Comparison of ENCODE assay signal across 18 cellular contexts in genomic region chr22:37177755-37178154, GRCh38. TPM values are rescaled to one million over a fixed set of nuclear protein-coding genes. Genes with fewer than 3 reads are reported as not detected.
DNase-seq lines count a peak whose midpoint lies in the region; ATAC-seq and TF ChIP-seq lines count a peak whose summit lies in the region.
"Had no signal": no experiment of that assay in that cellular context is flagged by ENCODE, and none has a peak within 500 bp of the region (broad histone marks: within the 10 kb centered on the region; RNA-seq: fewer than 3 reads in every experiment).

No MANE protein-coding gene starts in this region.

- no peak overlapping the region for H3K9ac ChIP-seq in SK-N-SH

- no peaks in the 10 kb centered on the region for H4K20me1 ChIP-seq in SK-N-SH (ENCODE audit: insufficient read depth)

- H3K27ac Mint-ChIP-seq in nephron = peak overlapping the region; percentile 81 to 94 (median 86)
- H3K27ac Mint-ChIP-seq: memory B cell had no signal

- intact Hi-C loops in breast epithelium (cut with DNase I; ENCODE audit: low total_unique reads) (no loop called here), stomach (cut with DNase I; ENCODE audit: low total_unique reads) (no loop called here)

- H3K4me1 Mint-ChIP-seq in nephron = peaks cover 69% of the 10 kb centered on the region

- no peaks in the 10 kb centered on the region for H3K9me2 ChIP-seq in SK-N-SH

- ATAC-seq in SK-N-SH treated with all-trans-retinoic acid at 6 μM for 48 hours (no peak), GM21381 (IDR thresholded peaks at IDR 0.05; ENCODE audit: unreplicated experiment) (no peak)

- TF ChIP-seq EP300 in SK-N-SH (IDR thresholded peaks at IDR 0.05; ENCODE audit: borderline replicate concordance in 1 of 2, low read depth in 1 of 2, low read length in 1 of 2) = no peak
- TF ChIP-seq EP300 in stomach (IDR thresholded peaks at IDR 0.05) = no peak

- H3K9me3 Mint-ChIP-seq in nephron = no peaks in the 10 kb centered on the region
- H3K9me3 Mint-ChIP-seq: memory B cell had no signal

- H3K36me3 Mint-ChIP-seq in nephron (ENCODE audit: low read depth) = peaks cover 6% of the 10 kb centered on the region

- no peak for TF ChIP-seq CTCF in SK-N-SH (IDR thresholded peaks at IDR 0.05)
- TF ChIP-seq CTCF in breast epithelium (IDR thresholded peaks at IDR 0.05) = no peak
- TF ChIP-seq CTCF in nephron (IDR thresholded peaks at IDR 0.05; ENCODE audit: unreplicated experiment in 3 of 3) = no peak
- no peak for TF ChIP-seq CTCF in stomach (IDR thresholded peaks at IDR 0.05)
- TF ChIP-seq CTCF in WERI-Rb-1 (IDR thresholded peaks at IDR 0.05; ENCODE audit: low read depth, low read length) = no peak

- POLR2A ChIA-PET in SK-N-SH (lab: Yijun Ruan, JAX) = interaction anchor here (0.6 to 0.9 kb wide), 2 partner anchors 20 to 34 kb away, joined by 3 read pairs; no protein-coding TSS in a partner anchor

- no peak for TF ChIP-seq POLR2A in breast epithelium (IDR thresholded peaks at IDR 0.05)
- no peak for TF ChIP-seq POLR2A in stomach (IDR thresholded peaks at IDR 0.05)

- TF ChIP-seq RAD21 in SK-N-SH (IDR thresholded peaks at IDR 0.05; ENCODE audit: low read length) = no peak

- H3K27me3 ChIP-seq in SK-N-SH (ENCODE audit: insufficient read depth) = no peaks in the 10 kb centered on the region
- H3K27me3 ChIP-seq in breast epithelium = no peaks in the 10 kb centered on the region
- no peaks in the 10 kb centered on the region for H3K27me3 ChIP-seq in stomach
- H3K27me3 ChIP-seq in WERI-Rb-1 (ENCODE audit: insufficient read depth, low read depth, severe bottlenecking) = no peaks in the 10 kb centered on the region
- H3K27me3 ChIP-seq: BE2C had no signal

- peak overlapping the region in 2 of 3 experiments; percentile 4 to 21 for H3K4me3 Mint-ChIP-seq in nephron
- H3K4me3 Mint-ChIP-seq: memory B cell had no signal

- H3K27ac ChIP-seq in SK-N-SH (ENCODE audit: low read depth in 2 of 2, low read length in 1 of 2) (peak overlapping the region in 1 of 2 experiments; percentile 31; a peak in 1 of 4 replicates), breast epithelium (peak overlapping the region; percentile 78 to 79), stomach (peak overlapping the region in 4 of 5 donors; percentile 35 to 73 (median 50)), WERI-Rb-1 (no peak overlapping the region)
- H3K27ac ChIP-seq: 22Rv1, tibial artery had no signal

- no peaks in the 10 kb centered on the region for H3K9me3 ChIP-seq in SK-N-SH
- no peaks in the 10 kb centered on the region for H3K9me3 ChIP-seq in breast epithelium
- no peaks in the 10 kb centered on the region for H3K9me3 ChIP-seq in stomach
- peaks cover 2% of the 10 kb centered on the region for H3K9me3 ChIP-seq in WERI-Rb-1 (ENCODE audit: severe bottlenecking)
- H3K9me3 ChIP-seq: BE2C, tibial artery had no signal

- WGBS in SK-N-SH (ENCODE audit: low lambda C conversion rate) = 93% methylated on average over 3 of the region's 3 CpGs
- WGBS in stomach, 5 donors = 89 to 97% (median 94%) methylated on average over 3 of the region's 3 CpGs

- H3K4me3 ChIP-seq in SK-N-SH (ENCODE audit: low read depth in 2 of 2, low read length in 1 of 2) = no peak overlapping the region
- no peak overlapping the region for H3K4me3 ChIP-seq in breast epithelium
- no peak overlapping the region for H3K4me3 ChIP-seq in stomach
- no peak overlapping the region for H3K4me3 ChIP-seq in WERI-Rb-1 (ENCODE audit: low read depth, low read length)
- H3K4me3 ChIP-seq: tibial artery had no signal

- H3K79me2 ChIP-seq in SK-N-SH (ENCODE audit: insufficient read depth) = no peaks in the 10 kb centered on the region

- H3F3A ChIP-seq in SK-N-SH (replicated peaks; ENCODE audit: insufficient read depth) = no peaks in the 10 kb centered on the region

- no peak overlapping the region for H3K4me2 ChIP-seq in SK-N-SH

- H3K27me3 Mint-ChIP-seq in nephron (ENCODE audit: low read depth) = peaks cover 4% of the 10 kb centered on the region

- no peak overlapping the region for H2AFZ ChIP-seq in SK-N-SH (ENCODE audit: low read depth)

- no peak for DNase-seq in SK-N-SH
- no peak for DNase-seq in breast epithelium (ENCODE audit: low spot score in 2 of 2)
- no peak for DNase-seq in stomach
- DNase-seq in stimulated activated CD4-positive, alpha-beta T cell treated with anti-CD3 and anti-CD28 coated beads, Interleukin-4, amount 100 ng/mL, for 1 hour = no peak
- no peak for DNase-seq in WERI-Rb-1
- DNase-seq: activated naive CD4-positive, alpha-beta T cell treated with anti-CD3 and anti-CD28 coated beads, Interleukin-2, amount 50 U/mL, for 16 hours; BE2C; DMS53; GOT3; NCI-H1105 treated with DMSO at 0.1 percent for 48 hours; stimulated activated CD4-positive, alpha-beta T cell treated with anti-CD3 and anti-CD28 coated beads, Interleukin-4, amount 100 ng/mL, for 24 hours; tibial artery had no signal

- H3K36me3 ChIP-seq in SK-N-SH (replicated peaks in 1 of 2; ENCODE audit: control insufficient read depth in 1 of 2, insufficient read depth in 2 of 2, low read length in 1 of 2) (peaks cover 0 to 13% of the 10 kb centered on the region in 2 experiments), breast epithelium (no peaks in the 10 kb centered on the region), stomach (peaks cover 0 to 11% (median 4%) of the 10 kb centered on the region in 4 donors), WERI-Rb-1 (no peaks in the 10 kb centered on the region)
- H3K36me3 ChIP-seq: BE2C, tibial artery had no signal

- H3K4me1 ChIP-seq in SK-N-SH (ENCODE audit: control insufficient read depth in 1 of 2, insufficient read depth in 2 of 2, low read depth in 1 of 2, low read length in 1 of 2) (peaks cover 0 to 41% of the 10 kb centered on the region in 2 experiments; a peak in 1 of 4 replicates), breast epithelium (peaks cover 25 to 32% of the 10 kb centered on the region in 2 donors), stomach (peaks cover 34 to 57% (median 49%) of the 10 kb centered on the region in 4 donors)

- CTCF ChIA-PET in SK-N-SH (lab: Yijun Ruan, JAX) = interaction anchor here (1.1 to 19.4 kb wide), 6 partner anchors 9 to 415 kb away, joined by 3 to 190 read pairs (median 4); no protein-coding TSS in a partner anchor

TF ChIP-seq in SK-N-SH treated with all-trans-retinoic acid at 6 μM for 48 hours, 23 proteins besides CTCF, POLR2A, EP300 and RAD21 (continues in another document):
- TF ChIP-seq ZFP3 (CRISPR knock-in tag; IDR thresholded peaks at IDR 0.05) = peak; percentile 98
- TF ChIP-seq ISL1 (CRISPR knock-in tag; IDR thresholded peaks at IDR 0.05) = no peak
- TF ChIP-seq CSRNP3 (CRISPR knock-in tag; IDR thresholded peaks at IDR 0.05) = no peak

TF ChIP-seq in SK-N-SH, 30 proteins besides CTCF, POLR2A, EP300 and RAD21 (continues in another document):
- no peak for TF ChIP-seq POLR2AphosphoS5 (IDR thresholded peaks at IDR 0.05; ENCODE audit: low read depth, low read length)
- no peak for TF ChIP-seq NFIC (IDR thresholded peaks at IDR 0.05; ENCODE audit: borderline replicate concordance)
- TF ChIP-seq REST (IDR thresholded peaks at IDR 0.05; ENCODE audit: low read depth, low read length) = no peak
- TF ChIP-seq USF1 (IDR thresholded peaks at IDR 0.05; ENCODE audit: borderline replicate concordance, low read depth) = no peak

RNA-seq across cellular contexts. Expression of gene C1QTNF6, which starts 10.3 kb away (rescaled TPM):
- polyA plus RNA-seq in SK-N-SH (2012; rRNA removed) (47.4 and 47.7 TPM in 2 replicates), stomach (1 to 10 TPM; 2.3 to 4.5 (median 4.1) TPM)
- polyA plus RNA-seq in SK-N-SH (2012; cell fraction: cytosol; rRNA removed) = 20.7 and 30.3 TPM in 2 replicates
- 103 and 122 TPM in 2 replicates for polyA plus RNA-seq in SK-N-SH (2012; cell fraction: nucleus; rRNA removed)
- total RNA-seq in breast epithelium (1 to 10 TPM; 2.2 to 3.6 (median 3.5) TPM), stomach (10 to 100 TPM in 1 of 5 donors, 1 to 10 TPM in 2, under 1 TPM in 1, not detected in 1; 0.45 to 10.4 (median 3.0) TPM)

RNA-seq across cellular contexts. Expression of gene IL2RB, which starts 28.0 kb away (rescaled TPM):
- polyA plus RNA-seq in SK-N-SH (2012; rRNA removed) (0.33 and 0.39 TPM in 2 replicates), stomach (1 to 10 TPM in 1 of 3 donors, under 1 TPM in 2; 0.44 to 2.6 (median 0.58) TPM)
- polyA plus RNA-seq in SK-N-SH (2012; cell fraction: cytosol; rRNA removed) = 0.18 and 0.42 TPM in 2 replicates
- 0.42 and 0.60 TPM in 2 replicates for polyA plus RNA-seq in SK-N-SH (2012; cell fraction: nucleus; rRNA removed)
- total RNA-seq in breast epithelium (1 to 10 TPM in 1 of 3 donors, under 1 TPM in 2; 0.15 to 1.3 (median 0.98) TPM), stomach (1 to 10 TPM in 2 of 5 donors, under 1 TPM in 1, not detected in 2; 0.73 to 5.3 (median 5.2) TPM)
- total RNA-seq: RPMI7951 had no signal

RNA-seq across cellular contexts. Expression of gene SSTR3, which starts 34.5 kb away (rescaled TPM):
- polyA plus RNA-seq in SK-N-SH (2012; rRNA removed) (0.02 TPM in 1 of 2 replicates, not detected in the other), stomach (under 1 TPM in 2 of 3 donors, not detected in 1; 0.05 to 0.12 TPM)
- 0.03 TPM in 2 replicates for polyA plus RNA-seq in SK-N-SH (2012; cell fraction: cytosol; rRNA removed)
- polyA plus RNA-seq in SK-N-SH (2012; cell fraction: nucleus; rRNA removed) = 0.01 and 0.04 TPM in 2 replicates
- total RNA-seq in breast epithelium (not detected), stomach (under 1 TPM in 1 of 5 donors, not detected in 4; 0.37 TPM)
- total RNA-seq: RPMI7951 had no signal
